ENCODE assay signal across 17 cellular contexts in the genomic region with DNA sequence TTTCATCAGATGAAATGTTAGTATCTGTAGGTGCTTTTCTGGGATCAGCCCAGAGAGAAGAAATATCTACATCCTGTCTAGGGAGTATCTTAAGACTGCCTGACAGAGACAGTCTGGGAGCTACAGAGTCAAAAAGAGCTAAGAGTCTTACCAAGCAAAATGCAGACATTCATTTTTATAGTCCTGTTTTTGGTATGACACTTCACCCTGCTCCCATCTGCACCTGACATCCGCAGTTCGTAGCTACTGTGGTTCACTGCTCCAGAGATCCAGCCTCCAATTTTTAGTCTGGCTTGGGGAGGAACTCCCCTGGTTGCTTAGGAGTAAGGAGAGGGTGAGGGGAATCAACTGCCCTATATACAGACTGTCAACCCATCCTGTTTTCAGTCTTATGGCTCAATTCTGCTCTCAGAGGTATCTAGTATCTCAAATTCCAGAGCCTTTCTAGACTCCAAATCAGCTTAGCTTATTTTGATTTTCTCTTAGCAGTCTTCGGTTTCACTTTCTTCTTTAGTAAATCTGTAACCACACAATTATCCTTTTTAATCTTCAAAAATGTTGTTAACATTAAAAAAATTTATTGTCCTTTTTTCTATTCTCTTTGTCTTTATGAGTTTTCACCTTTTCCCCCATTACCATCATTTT.
DNase-seq lines count a peak whose midpoint lies in the region; ATAC-seq, FAIRE-seq and TF ChIP-seq lines count a peak whose summit lies in the region.
"Had no signal": no experiment of that assay in that cellular context is flagged by ENCODE, and none has a peak within 500 bp of the region (broad histone marks: within the 10 kb centered on the region; RNA-seq: fewer than 3 reads in every experiment).

No MANE protein-coding gene starts in this region.

- no peaks in the 10 kb centered on the region for H4K20me1 ChIP-seq in HepG2 (ENCODE audit: insufficient read depth, low read length)

- H3K27ac ChIP-seq in upper lobe of left lung (peak overlapping the region in 3 of 4 donors; percentile 45 to 81 (median 51)), HepG2 (ENCODE audit: extremely low read length, insufficient read depth, low read length) (no peak overlapping the region)
- H3K27ac ChIP-seq: heart right ventricle, right atrium auricular region had no signal

- intact Hi-C loops in HepG2 (cut with micrococcal nuclease; ENCODE audit: unreplicated experiment) = no loop called here

- TF ChIP-seq CTCF in upper lobe of left lung (IDR thresholded peaks at IDR 0.05) (no peak), HepG2 (CRISPR knock-in tag; IDR thresholded peaks at IDR 0.05) (no peak)

- no peaks in the 10 kb centered on the region for H3K36me3 Mint-ChIP-seq in activated T-cell treated with anti-CD3 and anti-CD28 coated beads, Interleukin-2, amount 50 U/mL, for 72 hours (ENCODE audit: insufficient read depth in 2 of 2)
- H3K36me3 Mint-ChIP-seq in activated T-cell treated with anti-CD3 and anti-CD28 coated beads, Interleukin-2, amount 50 U/mL, for 24 hours (ENCODE audit: low read depth) = no peaks in the 10 kb centered on the region
- H3K36me3 Mint-ChIP-seq: activated naive CD8-positive, alpha-beta T cell treated with anti-CD3 and anti-CD28 coated beads, Interleukin-2, amount 10 ng/mL, durations not matched to agents 7 days and 5 days; mesothelial cell of epicardium had no signal

- TF ChIP-seq EP300 in upper lobe of left lung (IDR thresholded peaks at IDR 0.05) (no peak), HepG2 (IDR thresholded peaks at IDR 0.05; ENCODE audit: low read depth in 2 of 2, low read length in 2 of 2) (no peak), HepG2 (CRISPR knock-in tag; IDR thresholded peaks at IDR 0.05; ENCODE audit: borderline replicate concordance) (no peak)

- H3K27me3 ChIP-seq in upper lobe of left lung = no peaks in the 10 kb centered on the region
- no peaks in the 10 kb centered on the region for H3K27me3 ChIP-seq in HepG2 (ENCODE audit: control insufficient read depth in 1 of 2, insufficient read depth in 2 of 2, low read length in 2 of 2)
- H3K27me3 ChIP-seq: right atrium auricular region had no signal

- no peak overlapping the region for H3K4me2 ChIP-seq in HepG2 (ENCODE audit: low read depth, low read length)

- H3K36me3 ChIP-seq in upper lobe of left lung (no peaks in the 10 kb centered on the region), HepG2 (replicated peaks in 1 of 2; ENCODE audit: control insufficient read depth in 1 of 2, insufficient read depth in 2 of 2, low read length in 2 of 2) (no peaks in the 10 kb centered on the region)
- H3K36me3 ChIP-seq: heart right ventricle, right atrium auricular region had no signal

- no peak overlapping the region for H3K9ac ChIP-seq in HepG2 (ENCODE audit: insufficient read depth, low read depth, low read length)

- peaks cover 0 to 2% of the 10 kb centered on the region in 2 donors for H3K9me3 Mint-ChIP-seq in activated T-cell treated with anti-CD3 and anti-CD28 coated beads, Interleukin-2, amount 50 U/mL, for 72 hours
- H3K9me3 Mint-ChIP-seq in activated T-cell treated with anti-CD3 and anti-CD28 coated beads, Interleukin-2, amount 50 U/mL, for 24 hours = no peaks in the 10 kb centered on the region
- H3K9me3 Mint-ChIP-seq: activated naive CD8-positive, alpha-beta T cell treated with anti-CD3 and anti-CD28 coated beads, Interleukin-2, amount 10 ng/mL, durations not matched to agents 7 days and 5 days had no signal

- peaks cover 8% of the 10 kb centered on the region for H3K4me1 Mint-ChIP-seq in activated T-cell treated with anti-CD3 and anti-CD28 coated beads, Interleukin-2, amount 50 U/mL, for 72 hours (ENCODE audit: low read depth)
- H3K4me1 Mint-ChIP-seq in activated T-cell treated with anti-CD3 and anti-CD28 coated beads, Interleukin-2, amount 50 U/mL, for 24 hours (ENCODE audit: low read depth) = no peaks in the 10 kb centered on the region

- no peak for TF ChIP-seq POLR2A in upper lobe of left lung (IDR thresholded peaks at IDR 0.05)
- TF ChIP-seq POLR2A in HepG2 (IDR thresholded peaks at IDR 0.05; ENCODE audit: insufficient read depth in 1 of 2, low read depth in 2 of 2, low read length in 2 of 2) = no peak

- H3K9me3 ChIP-seq in upper lobe of left lung (no peaks in the 10 kb centered on the region), HepG2 (ENCODE audit: low read length) (no peaks in the 10 kb centered on the region)
- H3K9me3 ChIP-seq: heart right ventricle, right atrium auricular region had no signal

- peak; percentile 78 to 86 for ATAC-seq in activated T-cell treated with anti-CD3 and anti-CD28 coated beads, Interleukin-2, amount 50 U/mL, for 72 hours (replicated peaks in 1 of 2)
- ATAC-seq in HG02571 (IDR thresholded peaks at IDR 0.05; ENCODE audit: unreplicated experiment) (peak; percentile 48), HG03521 (IDR thresholded peaks at IDR 0.05; ENCODE audit: unreplicated experiment) (peak; percentile 48), upper lobe of left lung (ENCODE audit: low FRiP score in 2 of 2) (no peak), HepG2 (no peak)
- ATAC-seq: heart right ventricle had no signal

- DNase-seq in activated T-cell treated with anti-CD3 and anti-CD28 coated beads, Interleukin-2, amount 50 U/mL, for 72 hours = peak in 1 of 2 donors; percentile 6
- DNase-seq in activated T-cell treated with anti-CD3 and anti-CD28 coated beads, Interleukin-2, amount 50 U/mL, for 24 hours = no peak
- DNase-seq in upper lobe of left lung (no peak), SK-N-DZ (ENCODE audit: low spot score) (no peak), HepG2 (ENCODE audit: low spot score) (no peak), SKM-1 treated with dmso at 0.1 percent for 144 hours (lab: John Stamatoyannopoulos, UW; ENCODE audit: unreplicated experiment) (no peak)
- DNase-seq: activated B cell treated with CpG ODN at 0.5 μM for 24 hours; activated naive CD8-positive, alpha-beta T cell treated with anti-CD3 and anti-CD28 coated beads, Interleukin-2, amount 10 ng/mL, durations not matched to agents 7 days and 5 days; heart right ventricle; KBM-7; NCI-H2227 treated with DMSO at 0.1 percent for 48 hours had no signal

- FAIRE-seq in HepG2 (lab: Jason Lieb, UNC) = no peak
- FAIRE-seq: G401.6, H1 had no signal

- peaks cover 54% of the 10 kb centered on the region for H3K27me3 Mint-ChIP-seq in activated T-cell treated with anti-CD3 and anti-CD28 coated beads, Interleukin-2, amount 50 U/mL, for 72 hours (ENCODE audit: low read depth)
- H3K27me3 Mint-ChIP-seq in activated T-cell treated with anti-CD3 and anti-CD28 coated beads, Interleukin-2, amount 50 U/mL, for 24 hours = peaks cover 39% of the 10 kb centered on the region

- 80 to 84% methylated on average over 3 of the region's 3 CpGs for WGBS in upper lobe of left lung, 2 donors
- under 1% methylated on average over 3 of the region's 3 CpGs for WGBS in HepG2 (ENCODE audit: low lambda C conversion rate)

- H3K4me1 ChIP-seq in upper lobe of left lung (peaks cover 0 to 21% (median 10%) of the 10 kb centered on the region in 4 donors), HepG2 (ENCODE audit: insufficient read depth, low read length) (no peaks in the 10 kb centered on the region)
- H3K4me1 ChIP-seq: right atrium auricular region had no signal

- peak overlapping the region; percentile 62 for H3K27ac Mint-ChIP-seq in activated T-cell treated with anti-CD3 and anti-CD28 coated beads, Interleukin-2, amount 50 U/mL, for 72 hours
- no peak overlapping the region for H3K27ac Mint-ChIP-seq in activated T-cell treated with anti-CD3 and anti-CD28 coated beads, Interleukin-2, amount 50 U/mL, for 24 hours
- H3K27ac Mint-ChIP-seq: activated B cell treated with CpG ODN at 0.5 μM for 24 hours; activated naive CD8-positive, alpha-beta T cell treated with anti-CD3 and anti-CD28 coated beads, Interleukin-2, amount 10 ng/mL, durations not matched to agents 7 days and 5 days; mesothelial cell of epicardium had no signal

- H3K4me3 ChIP-seq in upper lobe of left lung (no peak overlapping the region), HepG2 (replicated peaks in 1 of 3; ENCODE audit: insufficient read depth in 1 of 3, low read depth in 2 of 3, low read length in 3 of 3) (no peak overlapping the region)
- H3K4me3 ChIP-seq: heart right ventricle, right atrium auricular region had no signal

- no TSS peak for BruUV-seq in HepG2 (replicated peaks; lab: Mats Ljungman, UMichigan)

- H3K4me3 Mint-ChIP-seq in activated T-cell treated with anti-CD3 and anti-CD28 coated beads, Interleukin-2, amount 50 U/mL, for 72 hours = peak overlapping the region; percentile 18 to 77
- no peak overlapping the region for H3K4me3 Mint-ChIP-seq in activated T-cell treated with anti-CD3 and anti-CD28 coated beads, Interleukin-2, amount 50 U/mL, for 24 hours
- H3K4me3 Mint-ChIP-seq: activated B cell treated with CpG ODN at 0.5 μM for 24 hours; activated naive CD8-positive, alpha-beta T cell treated with anti-CD3 and anti-CD28 coated beads, Interleukin-2, amount 10 ng/mL, durations not matched to agents 7 days and 5 days; mesothelial cell of epicardium had no signal

- POLR2A ChIA-PET in HepG2 (lab: Yijun Ruan, JAX) = no interaction called here

- TF ChIP-seq RAD21 in HepG2 (CRISPR knock-in tag; IDR thresholded peaks at IDR 0.05) = no peak

- H2AFZ ChIP-seq in HepG2 (ENCODE audit: low read length) = no peak overlapping the region

- H3K79me2 ChIP-seq in HepG2 (ENCODE audit: insufficient read depth, low read length) = no peaks in the 10 kb centered on the region

- in situ Hi-C loops in HepG2 (cut with HindIII; ENCODE audit: extremely low pct_ligation_motif_present, low pct_unique_long_range_greater_than_20kb) = no loop called here

- CTCF ChIA-PET in HepG2 (lab: Yijun Ruan, JAX; ENCODE audit: low intra/inter-chr PET ratio, low total read pairs) = no interaction called here

TF ChIP-seq in HepG2, 621 proteins besides CTCF, POLR2A, EP300 and RAD21:
- TF ChIP-seq GABPB1 (CRISPR knock-in tag; IDR thresholded peaks at IDR 0.05) = no peak
TF ChIP-seq in HepG2: peak in this region for 0.

Comparison
In these comparisons a context has a peak if more than half of its experiments do, and no peak if none do; other contexts are left out.
1. ATAC-seq: peak in activated T-cell treated with anti-CD3 and anti-CD28 coated beads, Interleukin-2, amount 50 U/mL, for 72 hours (2 of 2), HG02571 (single experiment) and HG03521 (single experiment); none in upper lobe of left lung (0 of 2) and HepG2 (single experiment).